1 cellular context compared by ENCODE assay signal in the genomic region with DNA sequence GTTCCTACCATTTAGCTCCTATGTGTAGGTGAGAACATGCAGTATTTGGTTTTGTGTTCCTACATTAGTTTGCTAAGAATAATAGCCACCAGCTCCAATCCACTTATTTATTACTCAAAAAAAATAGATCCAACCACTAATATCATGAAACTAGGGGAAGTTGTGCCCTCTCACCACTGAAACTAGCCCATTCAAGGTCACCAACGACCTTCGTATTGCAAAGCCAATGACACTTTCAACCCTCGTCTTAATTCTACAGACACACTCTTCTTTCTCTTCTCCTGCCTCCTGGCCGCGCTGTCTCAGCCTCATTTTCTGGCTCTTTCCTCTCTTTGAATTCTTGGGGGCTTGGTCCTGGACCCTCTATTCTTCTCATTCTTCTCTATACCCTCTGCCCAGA.
TF ChIP-seq lines count a peak whose summit lies in the region.

No MANE protein-coding gene starts in this region.

TF ChIP-seq in H1, 55 proteins besides CTCF, POLR2A, EP300 and RAD21:
- no peak for TF ChIP-seq JUN (IDR thresholded peaks at IDR 0.05; ENCODE audit: low read depth, low read length)
- no peak for TF ChIP-seq KDM1A (IDR thresholded peaks at IDR 0.05; ENCODE audit: borderline replicate concordance, low read length)
- TF ChIP-seq SUZ12 (IDR thresholded peaks at IDR 0.05; ENCODE audit: low read length), result no peak
- no peak for TF ChIP-seq FOSL1 (IDR thresholded peaks at IDR 0.05; ENCODE audit: insufficient read depth, low read depth, low read length)
- no peak for TF ChIP-seq BCL11A (IDR thresholded peaks at IDR 0.05; ENCODE audit: low read depth in 2 of 2, low read length in 2 of 2)
- TF ChIP-seq SIRT6 (IDR thresholded peaks at IDR 0.05; ENCODE audit: low read length), result no peak
- TF ChIP-seq POU5F1 (IDR thresholded peaks at IDR 0.05; ENCODE audit: low read depth, low read length), result no peak
- TF ChIP-seq CBX5 (IDR thresholded peaks at IDR 0.05; ENCODE audit: low read depth, low read length), result no peak
- TF ChIP-seq CBX8 (IDR thresholded peaks at IDR 0.05; ENCODE audit: borderline replicate concordance, low read depth, low read length), result no peak
- no peak for TF ChIP-seq HDAC2 (IDR thresholded peaks at IDR 0.05; ENCODE audit: borderline replicate concordance in 1 of 2, low read depth in 2 of 2, low read length in 2 of 2)
- TF ChIP-seq CREB1 (IDR thresholded peaks at IDR 0.05), result no peak
- no peak for TF ChIP-seq RBBP5 (IDR thresholded peaks at IDR 0.05; ENCODE audit: borderline replicate concordance, low read depth, low read length)
- no peak for TF ChIP-seq BACH1 (IDR thresholded peaks at IDR 0.05; ENCODE audit: low read length)
- TF ChIP-seq MAFK (IDR thresholded peaks at IDR 0.05; ENCODE audit: low read depth, low read length), result no peak
- TF ChIP-seq TAF1 (IDR thresholded peaks at IDR 0.05; ENCODE audit: low read depth, low read length), result no peak
TF ChIP-seq in H1: peak in this region for 0.
